8 cellular contexts compared by ENCODE assay signal in the genomic region with DNA sequence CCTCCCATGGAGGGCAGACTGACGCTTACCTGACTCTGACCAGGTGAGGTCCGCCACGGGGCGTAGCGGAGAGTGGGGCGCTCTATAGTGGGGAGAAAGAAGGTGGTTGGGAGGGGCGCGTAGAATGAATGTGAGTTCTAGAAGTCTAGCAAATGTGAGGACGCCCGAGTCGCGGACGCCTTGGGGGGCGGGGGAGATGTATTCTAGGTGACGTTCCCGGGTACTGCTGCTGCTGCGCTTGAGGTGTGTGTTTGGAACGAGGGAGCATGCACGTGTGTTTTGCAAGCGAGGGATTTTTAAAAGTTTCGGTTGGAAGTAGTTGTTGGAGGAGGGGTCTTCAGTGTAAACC. TPM values are rescaled to one million over a fixed set of nuclear protein-coding genes. Genes with fewer than 3 reads are reported as not detected.
DNase-seq lines count a peak whose midpoint lies in the region; ATAC-seq and TF ChIP-seq lines count a peak whose summit lies in the region.

No MANE protein-coding gene starts in this region.

- intact Hi-C loops in upper lobe of right lung (cut with DNase I): no loop called here

- H3K36me3 ChIP-seq in esophagus (ENCODE audit: control insufficient read depth in 2 of 2, insufficient read depth in 2 of 2, low read length in 1 of 2): peaks cover 0 to 7% of the 10 kb centered on the region in 2 donors
- H3K36me3 ChIP-seq in neuron (ENCODE audit: insufficient read depth, low read length): peaks cover 36% of the 10 kb centered on the region
- H3K36me3 ChIP-seq in upper lobe of right lung: peaks cover 38% of the 10 kb centered on the region

- ATAC-seq in HG02885 (IDR thresholded peaks at IDR 0.05; ENCODE audit: poor library complexity, unreplicated experiment) (peak; percentile 38), upper lobe of right lung (peak; percentile 26)

- H3K4me1 ChIP-seq in esophagus (ENCODE audit: control insufficient read depth in 2 of 2, insufficient read depth in 2 of 2, low read length in 1 of 2) (no peaks in the 10 kb centered on the region), neuron (ENCODE audit: insufficient read depth, low read length) (peaks cover 8% of the 10 kb centered on the region), upper lobe of right lung (peaks cover 11% of the 10 kb centered on the region)

- H3K27ac ChIP-seq in esophagus (ENCODE audit: low read depth in 2 of 2, low read length in 1 of 2) (peak overlapping the region; percentile 87 to 89), upper lobe of right lung (peak overlapping the region; percentile 94)

- peak; percentile 39 for DNase-seq in NK-92 treated with Interleukin-12 subunit alpha and Interleukin-12 subunit beta, amount 100 ng/mL, for 24 hours (lab: John Stamatoyannopoulos, UW)
- no peak for DNase-seq in NK-92 (lab: John Stamatoyannopoulos, UW; ENCODE audit: unreplicated experiment)
- peak; percentile 14 for DNase-seq in NCI-H345 treated with DMSO at 0.1 percent for 48 hours (lab: John Stamatoyannopoulos, UW; ENCODE audit: unreplicated experiment)
- DNase-seq in activated T-cell treated with anti-CD3 and anti-CD28 coated beads for 4 hours: peak; percentile 32
- no peak for DNase-seq in upper lobe of right lung

- TF ChIP-seq CTCF in upper lobe of right lung (IDR thresholded peaks at IDR 0.05): no peak

- peak overlapping the region; percentile 86 to 87 for H3K4me3 ChIP-seq in esophagus (ENCODE audit: low read depth in 1 of 2, low read length in 2 of 2)
- peak overlapping the region; percentile 97 for H3K4me3 ChIP-seq in neuron (ENCODE audit: low read length)
- peak overlapping the region; percentile 99 for H3K4me3 ChIP-seq in upper lobe of right lung

- H3K27me3 ChIP-seq in esophagus (ENCODE audit: control insufficient read depth in 1 of 2, insufficient read depth in 2 of 2, low read length in 2 of 2): no peaks in the 10 kb centered on the region
- H3K27me3 ChIP-seq in neuron (ENCODE audit: insufficient read depth, low read length): no peaks in the 10 kb centered on the region
- H3K27me3 ChIP-seq in upper lobe of right lung: no peaks in the 10 kb centered on the region

- peak overlapping the region; percentile 81 for H2AFZ ChIP-seq in neuron (ENCODE audit: low read depth, low read length)

- 0% methylated on average over 21 of the region's 21 CpGs for WGBS in esophagus, 2 donors

- no peaks in the 10 kb centered on the region for H3K9me3 ChIP-seq in esophagus (ENCODE audit: control insufficient read depth in 2 of 2, insufficient read depth in 1 of 2, low read depth in 1 of 2, low read length in 1 of 2)
- no peaks in the 10 kb centered on the region for H3K9me3 ChIP-seq in neuron (ENCODE audit: low read length)
- no peaks in the 10 kb centered on the region for H3K9me3 ChIP-seq in upper lobe of right lung

RNA-seq across cellular contexts. Expression of a gene that starts 0.8 kb away (rescaled TPM):
- 1 to 10 TPM; 2.7 to 3.1 TPM for polyA plus RNA-seq in esophagus
- total RNA-seq in upper lobe of right lung: 36.4 TPM

RNA-seq across cellular contexts. Expression of a gene that starts 53.1 kb away (rescaled TPM):
- under 1 TPM; 0.28 to 0.51 TPM for polyA plus RNA-seq in esophagus
- 3.0 TPM for total RNA-seq in upper lobe of right lung

Comparison
In these comparisons a context has a peak if more than half of its experiments do, and no peak if none do; other contexts are left out.
1. DNase-seq: peak in NK-92 treated with Interleukin-12 subunit alpha and Interleukin-12 subunit beta, amount 100 ng/mL, for 24 hours (single experiment), NCI-H345 treated with DMSO at 0.1 percent for 48 hours (single experiment) and activated T-cell treated with anti-CD3 and anti-CD28 coated beads for 4 hours (single experiment); none in NK-92 (single experiment) and upper lobe of right lung (single experiment).
2. Peak in every context shown above with its lines, with median percentiles within 50 percentile points of each other: H3K4me3 ChIP-seq.